ENCODE assay signal across 27 cellular contexts in genomic region chr5:17206021-17206420, GRCh38.
"Had no signal": no experiment of that assay in that cellular context is flagged by ENCODE, and none has a peak within 500 bp of the region (broad histone marks: within the 10 kb centered on the region; RNA-seq: fewer than 3 reads in every experiment).

No MANE protein-coding gene starts in this region.

- H3K4me2 ChIP-seq: SK-N-SH had no signal

- H3K27me3 ChIP-seq: body of pancreas, SJSA1 had no signal

- H3K4me3 ChIP-seq: adrenal gland, body of pancreas, breast epithelium, coronary artery, SJSA1 had no signal

- H3K9ac ChIP-seq: SK-N-SH had no signal

- H3K9me3 ChIP-seq: adrenal gland, body of pancreas, breast epithelium, SK-N-SH had no signal

- DNase-seq: activated B cell treated with CpG ODN at 0.5 μM for 24 hours; activated CD4-positive, alpha-beta memory T cell treated with anti-CD3 and anti-CD28 coated beads for 36 hours; activated CD4-positive, alpha-beta T cell treated with anti-CD3 and anti-CD28 coated beads for 4 hours; activated CD4-positive, alpha-beta T cell treated with anti-CD3 and anti-CD28 coated beads, Interleukin-2, amount 50 U/mL, for 1 hour; activated CD4-positive, CD25-positive, alpha-beta regulatory T cell treated with anti-CD3 and anti-CD28 coated beads, Interleukin-2, amount 50 U/mL, for 72 hours; activated CD8-positive, alpha-beta memory T cell treated with anti-CD3 and anti-CD28 coated beads, Interleukin-2, amount 50 U/mL, for 4 hours; activated gamma-delta T cell treated with Interleukin-2 at 50 U/mL for 16 hours; activated naive CD4-positive, alpha-beta T cell treated with anti-CD3 and anti-CD28 coated beads for 36 hours; activated T-cell treated with anti-CD3 and anti-CD28 coated beads for 4 hours; activated T-cell treated with anti-CD3 and anti-CD28 coated beads, Interleukin-2, amount 50 U/mL, for 4 hours; adrenal gland; body of pancreas; NCI-H1105; NCI-H1417 treated with DMSO at 0.1 percent for 48 hours; NCI-H187 treated with DMSO at 0.1 percent for 48 hours; NCI-H345; NCI-H524 treated with DMSO at 0.1 percent for 48 hours; SK-N-SH; T-cell; T-helper 2 cell; T-helper 9 cell had no signal

- H3K27ac ChIP-seq: adrenal gland, body of pancreas, breast epithelium, coronary artery, SJSA1, VCaP had no signal

- FAIRE-seq: astrocyte had no signal

- H3K36me3 ChIP-seq: adrenal gland, breast epithelium, SJSA1 had no signal

- H3K4me1 ChIP-seq: adrenal gland, body of pancreas, breast epithelium had no signal

- ATAC-seq: activated naive CD4-positive, alpha-beta T cell treated with anti-CD3 and anti-CD28 coated beads, Interleukin-2, amount 50 U/mL, for 72 hours; activated T-cell treated with anti-CD3 and anti-CD28 coated beads, Interleukin-2, amount 50 U/mL, for 4 hours; body of pancreas; T-cell had no signal
